Comparison of ENCODE assay signal across 18 cellular contexts in the genomic region with DNA sequence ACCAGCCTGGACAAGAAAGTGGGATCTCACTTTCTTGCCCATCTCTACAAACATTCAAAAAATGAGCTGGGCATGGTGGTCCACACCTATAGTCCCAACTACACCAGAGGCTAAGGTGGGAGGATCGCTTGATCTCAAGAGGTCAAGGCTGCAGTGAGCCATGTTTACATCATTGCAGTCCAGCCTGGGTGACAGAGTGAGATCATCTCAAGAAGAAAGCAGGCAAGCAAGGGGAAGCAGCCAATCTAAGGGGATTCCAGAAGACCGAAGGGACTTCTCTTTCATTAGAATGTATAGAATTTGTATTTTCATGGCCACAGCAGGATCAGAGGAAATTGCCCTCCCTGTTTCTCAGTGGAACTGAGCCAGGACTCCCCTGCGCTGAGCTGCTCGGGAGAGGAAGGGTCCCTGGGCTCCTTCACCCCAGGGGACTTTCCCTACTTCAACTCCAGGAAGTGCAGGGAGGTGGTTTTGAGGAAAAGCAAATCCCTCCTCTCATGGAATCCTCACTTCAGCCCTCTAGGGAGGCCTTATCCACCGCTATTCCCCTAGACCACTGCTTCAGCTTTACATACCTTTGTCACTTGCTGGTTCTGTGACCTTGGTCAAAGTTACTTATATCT. TPM values are rescaled to one million over a fixed set of nuclear protein-coding genes. Genes with fewer than 3 reads are reported as not detected.
A peak's percentile ranks its signal among the peaks of the same experiment; 100 is the strongest.
DNase-seq lines count a peak whose midpoint lies in the region; ATAC-seq, FAIRE-seq and TF ChIP-seq lines count a peak whose summit lies in the region.
"Had no signal": no experiment of that assay in that cellular context is flagged by ENCODE, and none has a peak within 500 bp of the region (broad histone marks: within the 10 kb centered on the region; RNA-seq: fewer than 3 reads in every experiment).

No MANE protein-coding gene starts in this region.

- H3K27me3 ChIP-seq in IMR-90 (ENCODE audit: control insufficient read depth, insufficient read depth, low read length): no peaks in the 10 kb centered on the region
- H3K27me3 ChIP-seq in GM23248 (replicated peaks; ENCODE audit: insufficient read depth): no peaks in the 10 kb centered on the region
- H3K27me3 ChIP-seq: SJCRH30 had no signal

- H4K5ac ChIP-seq in IMR-90 (ENCODE audit: low read depth, low read length): peak overlapping the region; percentile 8; the same call in 1 of the 2 replicates

- no peak overlapping the region; the same call in 1 of the 2 replicates for H4K91ac ChIP-seq in IMR-90 (ENCODE audit: insufficient read depth, low read depth, low read length)

- POLR2A ChIA-PET in A549 (lab: Yijun Ruan, JAX) (no interaction called here), IMR-90 (lab: Charles Lee; ENCODE audit: unreplicated experiment) (no interaction called here), MCF 10A (lab: Yijun Ruan, JAX) (interaction anchor here (2.3 to 2.8 kb wide), 2 partner anchors 14 to 21 kb away, joined by 6 to 18 read pairs; no protein-coding TSS in a partner anchor)

- H3K9me1 ChIP-seq in IMR-90 (ENCODE audit: insufficient read depth, low read length): no peaks in the 10 kb centered on the region; the same call in 1 of the 2 replicates

- H3K27ac Mint-ChIP-seq in neural crest cell (ENCODE audit: unreplicated experiment) (peak overlapping the region; percentile 46), MCF 10A (ENCODE audit: low read depth, unreplicated experiment) (no peak overlapping the region)

- no peak overlapping the region for H2BK15ac ChIP-seq in IMR-90 (ENCODE audit: low read depth, low read length)

- no peak overlapping the region for H2BK5ac ChIP-seq in IMR-90 (ENCODE audit: low read depth, low read length, poor library complexity, severe bottlenecking)

- CTCF ChIA-PET in A549 (lab: Yijun Ruan, JAX): interaction anchor here (3.6 to 22.9 kb wide), 3 partner anchors 11 to 34 kb away, joined by 19 to 256 read pairs (median 53); a partner anchor contains a TSS
- CTCF ChIA-PET in IMR-90 (lab: Yijun Ruan, JAX): no interaction called here
- CTCF ChIA-PET in MCF 10A (lab: Yijun Ruan, JAX): interaction anchor here (1.2 to 3.1 kb wide), 3 partner anchors 10 to 62 kb away, joined by 3 to 18 read pairs (median 14); no protein-coding TSS in a partner anchor

- H3K27me3 Mint-ChIP-seq in neural crest cell (ENCODE audit: low read depth) (no peaks in the 10 kb centered on the region), MCF 10A (ENCODE audit: insufficient read depth, unreplicated experiment) (no peaks in the 10 kb centered on the region)

- no peak overlapping the region for H4K8ac ChIP-seq in IMR-90 (ENCODE audit: low read depth in 2 of 2, low read length in 2 of 2)

- TF ChIP-seq CTCF in A549 (IDR thresholded peaks at IDR 0.05) (no peak), IMR-90 (conservative IDR thresholded peaks at IDR 0.05; ENCODE audit: low read depth, low read length) (no peak), neural crest cell (conservative IDR thresholded peaks at IDR 0.05) (no peak), MCF 10A (IDR thresholded peaks at IDR 0.05; ENCODE audit: unreplicated experiment) (no peak)

- H3K56ac ChIP-seq in IMR-90 (ENCODE audit: extremely low read depth, insufficient read depth, low read length): no peak overlapping the region

- H3K4me3 ChIP-seq in A549 (0 out of 3 replicates have a peak overlapping the region, but pooled peaks have one; percentile 22), IMR-90 (ENCODE audit: insufficient read depth, low read depth, low read length) (no peak overlapping the region), GM23248 (no peak overlapping the region)
- H3K4me3 ChIP-seq: SJCRH30 had no signal

- H3K9me3 ChIP-seq in A549 (no peaks in the 10 kb centered on the region), IMR-90 (ENCODE audit: control insufficient read depth, insufficient read depth, low read length) (no peaks in the 10 kb centered on the region), GM23248 (ENCODE audit: low read depth) (no peaks in the 10 kb centered on the region)
- H3K9me3 ChIP-seq: SJCRH30 had no signal

- peak overlapping the region; percentile 81 for H2AK5ac ChIP-seq in IMR-90 (ENCODE audit: low read depth, low read length)

- intact Hi-C loops in IMR-90 (cut with micrococcal nuclease): no loop called here
- intact Hi-C loops in MCF 10A (cut with micrococcal nuclease): no loop called here

- in situ Hi-C loops in IMR-90 (cut with MboI; ENCODE audit: low sequenced_read_pairs) (no loop called here), GM23248 (cut with MboI) (no loop called here)

- H3K79me2 ChIP-seq in GM23248 (ENCODE audit: insufficient read depth): no peaks in the 10 kb centered on the region

- H3K4me1 Mint-ChIP-seq in neural crest cell (peaks cover 28% of the 10 kb centered on the region), MCF 10A (ENCODE audit: insufficient read depth, unreplicated experiment) (peaks cover 25% of the 10 kb centered on the region)
- H3K4me1 Mint-ChIP-seq: CD14-positive monocyte had no signal

- H3K9me2 ChIP-seq in GM23248 (ENCODE audit: insufficient read depth): no peaks in the 10 kb centered on the region

- H3K4me2 ChIP-seq in A549 (peak overlapping the region; percentile 74), IMR-90 (ENCODE audit: low read depth, low read length) (no peak overlapping the region), GM23248 (ENCODE audit: unreplicated experiment) (no peak overlapping the region)

- dilution Hi-C loops in IMR-90 (cut with HindIII; ENCODE audit: low sequenced_read_pairs, unreplicated experiment): no loop called here

- H3K27ac ChIP-seq in A549: peak overlapping the region; percentile 91 to 92
- H3K27ac ChIP-seq in IMR-90 (ENCODE audit: insufficient read depth, low read length): no peak overlapping the region
- no peak overlapping the region for H3K27ac ChIP-seq in GM23248
- H3K27ac ChIP-seq: SJCRH30 had no signal

- no peak overlapping the region for H2AFZ ChIP-seq in IMR-90 (replicated peaks; ENCODE audit: low read length, poor library complexity)
- H2AFZ ChIP-seq in GM23248: no peak overlapping the region

- DNase-seq in A549 (ENCODE audit: low read depth in 1 of 2, low spot score in 1 of 2): no peak
- DNase-seq in IMR-90: no peak
- peak; percentile 60 for DNase-seq in glomerular visceral epithelial cell (ENCODE audit: extremely low spot score)
- no peak for DNase-seq in neural crest cell (ENCODE audit: low read depth, low spot score)
- no peak for DNase-seq in MCF 10A (ENCODE audit: unreplicated experiment)
- no peak for DNase-seq in GM23248
- DNase-seq: 8988T, KG1, NCI-H187 treated with DMSO at 0.1 percent for 48 hours, NCI-H2171, NCI-H510A, RPMI8226, SJCRH30 had no signal

- peak overlapping the region; percentile 11; the same call in 1 of the 2 replicates for H3K18ac ChIP-seq in IMR-90 (ENCODE audit: low read depth, low read length)

- no peak overlapping the region for H2AK9ac ChIP-seq in IMR-90 (replicated peaks; ENCODE audit: low read depth, low read length, poor library complexity)

- H2BK20ac ChIP-seq in IMR-90 (ENCODE audit: low read depth, low read length): peak overlapping the region; percentile 51; the same call in 1 of the 2 replicates

- H3F3A ChIP-seq in GM23248 (ENCODE audit: insufficient read depth): no peaks in the 10 kb centered on the region

- H3K36me3 ChIP-seq in IMR-90 (ENCODE audit: control insufficient read depth, insufficient read depth, low read length) (no peaks in the 10 kb centered on the region), GM23248 (ENCODE audit: low read depth) (no peaks in the 10 kb centered on the region)
- H3K36me3 ChIP-seq: SJCRH30 had no signal

- peaks cover 100% of the 10 kb centered on the region for H3K4me1 ChIP-seq in A549
- H3K4me1 ChIP-seq in IMR-90 (ENCODE audit: control insufficient read depth, insufficient read depth, low read length): peaks cover 8% of the 10 kb centered on the region
- peaks cover 19% of the 10 kb centered on the region for H3K4me1 ChIP-seq in GM23248 (ENCODE audit: insufficient read depth)
- H3K4me1 ChIP-seq: SJCRH30 had no signal

- H3K79me1 ChIP-seq in IMR-90 (ENCODE audit: low read depth in 1 of 2, low read length in 2 of 2): peaks cover 30 to 36% of the 10 kb centered on the region in 2 experiments

- H3K14ac ChIP-seq in IMR-90 (replicated peaks; ENCODE audit: low read depth, low read length): no peak overlapping the region; the same call in 1 of the 2 replicates

- ATAC-seq in A549: no peak
- no peak for ATAC-seq in IMR-90 (ENCODE audit: low read depth)
- no peak for ATAC-seq in GM21367 (IDR thresholded peaks at IDR 0.05; ENCODE audit: unreplicated experiment)
- ATAC-seq in GM21360 (IDR thresholded peaks at IDR 0.05; ENCODE audit: unreplicated experiment): no peak

- H2BK120ac ChIP-seq in IMR-90 (ENCODE audit: low read depth, low read length): no peak overlapping the region

- WGBS in A549 (ENCODE audit: missing lambda C conversion rate): 64% methylated on average over 5 of the region's 5 CpGs
- WGBS in IMR-90 (ENCODE audit: extremely low coverage in 2 of 2, insufficient read length in 1 of 2), 2 experiments: no CpG with 5 or more reads among the region's 5 CpGs
- WGBS in GM23248 (ENCODE audit: low coverage in 1 of 2, low lambda C conversion rate in 2 of 2, missing lambda C conversion rate in 2 of 2), 2 experiments: 79 to 84% methylated on average over 5 of the region's 5 CpGs

- H4K20me1 ChIP-seq in IMR-90 (ENCODE audit: insufficient read depth, low read length): no peaks in the 10 kb centered on the region
- no peaks in the 10 kb centered on the region for H4K20me1 ChIP-seq in GM23248 (ENCODE audit: insufficient read depth)

- no TSS peak for BruUV-seq in IMR-90 (replicated peaks; lab: Mats Ljungman, UMichigan)
- BruUV-seq in MCF 10A (replicated peaks; lab: Mats Ljungman, UMichigan): no TSS peak

- H3K9ac ChIP-seq in IMR-90 (ENCODE audit: low read depth, low read length): no peak overlapping the region
- no peak overlapping the region for H3K9ac ChIP-seq in GM23248

- H3K4me3 Mint-ChIP-seq in neural crest cell (no peak overlapping the region), MCF 10A (ENCODE audit: unreplicated experiment) (no peak overlapping the region)
- H3K4me3 Mint-ChIP-seq: CD14-positive monocyte had no signal

- TF ChIP-seq RAD21 in A549 (conservative IDR thresholded peaks at IDR 0.05 in 1 of 2, IDR thresholded peaks at IDR 0.05 in 1 of 2) (no peak), IMR-90 (IDR thresholded peaks at IDR 0.05; ENCODE audit: low read length) (no peak)

- no peak overlapping the region for H3K23ac ChIP-seq in IMR-90 (ENCODE audit: low read depth, low read length)

- FAIRE-seq in A549 (lab: Jason Lieb, UNC): no peak
- FAIRE-seq: G401.6, H54 had no signal

- H3K9me3 Mint-ChIP-seq in neural crest cell (no peaks in the 10 kb centered on the region), MCF 10A (ENCODE audit: unreplicated experiment) (no peaks in the 10 kb centered on the region)
- H3K9me3 Mint-ChIP-seq: CD14-positive monocyte had no signal

- H3K4ac ChIP-seq in IMR-90 (ENCODE audit: low read depth, low read length): peak overlapping the region; percentile 46; the same call in 1 of the 2 replicates

- TF ChIP-seq POLR2A in A549 (IDR thresholded peaks at IDR 0.05; ENCODE audit: low read length): no peak
- no peak for TF ChIP-seq POLR2A in IMR-90 (IDR thresholded peaks at IDR 0.05; ENCODE audit: low read depth, low read length)

- no peak for TF ChIP-seq EP300 in A549 (IDR thresholded peaks at IDR 0.05)

- no peaks in the 10 kb centered on the region for H3K36me3 Mint-ChIP-seq in neural crest cell (ENCODE audit: low read depth)
- H3K36me3 Mint-ChIP-seq in MCF 10A (ENCODE audit: insufficient read depth, unreplicated experiment): no peaks in the 10 kb centered on the region
- H3K36me3 Mint-ChIP-seq: CD14-positive monocyte had no signal

RNA-seq across cellular contexts. Expression of a gene that starts 12.1 kb away (rescaled TPM):
- 75.0 and 98.1 TPM in 2 replicates for polyA plus RNA-seq in A549 (2011; rRNA removed)
- 52.9 and 53.5 TPM in 2 replicates for polyA plus RNA-seq in A549 (2012; cell fraction: cytosol; rRNA removed)
- 45.0 and 53.1 TPM in 2 replicates for polyA plus RNA-seq in A549 (2012; cell fraction: nucleus; rRNA removed)
- 88.5 to 113 TPM (median 92.2 TPM) in 3 replicates for polyA plus RNA-seq in A549 (2017; fragmentation: RNase III; extraction: RNeasy Plus Mini Kit Qiagen cat#74134 plus additional on column Dnase treatment)
- polyA minus RNA-seq in A549 (2011; rRNA and poly(A)+ RNA removed): 107 and 125 TPM in 2 replicates
- total RNA-seq in IMR-90 (2012; rRNA removed): 9.1 and 10.3 TPM in 2 replicates
- 10.1 and 10.3 TPM in 2 replicates for polyA plus RNA-seq in IMR-90 (2012; rRNA removed)
- polyA plus RNA-seq in IMR-90 (2012; cell fraction: cytosol; rRNA removed): 6.8 TPM in 2 replicates
- polyA plus RNA-seq in IMR-90 (2012; cell fraction: nucleus; rRNA removed; ENCODE audit: low replicate concordance): 5.9 and 8.3 TPM in 2 replicates
- 13.3 and 13.7 TPM in 2 replicates for total RNA-seq in neural crest cell
- 27.8 and 47.0 TPM in 2 replicates for total RNA-seq in MCF 10A (2022)
- 3.5 and 7.1 TPM in 2 replicates for total RNA-seq in GM23248 (2014; rRNA removed; shearing (Covaris generic))
- polyA plus RNA-seq in GM23248 (2016; fragmentation: Nextera tagmentation; extraction: Ambion mirVana): 1.2 and 1.8 TPM in 2 replicates
- total RNA-seq: SJCRH30 had no signal
- polyA plus RNA-seq: CD14-positive monocyte had no signal

Comparison
In these comparisons a context has a peak if more than half of its experiments do, and no peak if none do; other contexts are left out.
1. H3K27ac ChIP-seq: peak in A549 (2 of 2); none in IMR-90 (single experiment) and GM23248 (single experiment).